ENCODE assay signal across 10 cellular contexts in the genomic region with DNA sequence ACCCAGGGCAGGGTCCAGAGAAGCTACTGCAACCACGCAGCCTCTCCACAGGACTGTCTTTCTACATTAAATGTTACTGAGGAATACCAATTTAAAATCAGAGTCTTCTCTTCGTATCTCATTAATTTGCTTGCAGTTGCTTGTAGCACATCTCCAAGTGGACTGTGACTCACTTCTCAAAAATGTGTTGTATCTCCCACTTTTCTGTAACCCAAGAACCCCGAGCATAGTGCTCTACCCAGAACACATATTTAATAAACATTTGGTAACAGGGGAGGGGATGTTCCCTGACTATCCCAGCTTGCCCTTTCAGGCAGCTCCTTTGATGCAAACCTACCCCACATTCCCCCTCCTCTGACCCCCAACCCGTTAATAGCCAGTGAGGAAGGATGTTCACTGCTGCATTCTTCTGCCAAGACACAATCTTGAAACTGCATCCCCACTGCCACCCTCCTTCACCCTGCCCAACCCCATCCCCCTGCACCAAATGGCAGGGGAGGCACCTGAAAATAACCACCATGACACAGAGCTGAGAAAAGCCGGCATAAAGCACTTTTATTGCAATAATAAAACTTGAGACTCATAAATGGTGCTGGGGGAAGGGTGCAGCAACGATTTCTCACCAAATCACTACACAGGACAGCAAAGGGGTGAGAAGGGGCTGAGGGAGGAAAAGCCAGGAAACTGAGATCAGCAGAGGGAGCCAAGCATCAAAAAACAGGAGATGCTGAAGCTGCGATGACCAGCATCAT. TPM values are rescaled to one million over a fixed set of nuclear protein-coding genes. Genes with fewer than 3 reads are reported as not detected.
DNase-seq lines count a peak whose midpoint lies in the region; ATAC-seq and TF ChIP-seq lines count a peak whose summit lies in the region.
"Had no signal": no experiment of that assay in that cellular context is flagged by ENCODE, and none has a peak within 500 bp of the region (broad histone marks: within the 10 kb centered on the region; RNA-seq: fewer than 3 reads in every experiment).

No MANE protein-coding gene starts in this region.

- peak overlapping the region; percentile 79 for H3K27ac Mint-ChIP-seq in activated T-cell treated with anti-CD3 and anti-CD28 coated beads, Interleukin-2, amount 50 U/mL, for 24 hours
- H3K27ac Mint-ChIP-seq in activated T-helper 17 cell treated with anti-CD3 and anti-CD28 coated beads, Interleukin-2, amount 50 U/mL, for 72 hours = peak overlapping the region; percentile 59
- H3K27ac Mint-ChIP-seq in stimulated activated effector memory CD8-positive, alpha-beta T cell treated with anti-CD3 and anti-CD28 coated beads, Interleukin-12 subunit alpha, Interleukin-12 subunit beta, amount 100 ng/mL, for 72 hours = peak overlapping the region; percentile 56

- peaks cover 56% of the 10 kb centered on the region for H3K4me1 Mint-ChIP-seq in activated T-cell treated with anti-CD3 and anti-CD28 coated beads, Interleukin-2, amount 50 U/mL, for 24 hours (ENCODE audit: low read depth)
- H3K4me1 Mint-ChIP-seq in activated T-helper 17 cell treated with anti-CD3 and anti-CD28 coated beads, Interleukin-2, amount 50 U/mL, for 72 hours = peaks cover 24% of the 10 kb centered on the region
- peaks cover 26% of the 10 kb centered on the region for H3K4me1 Mint-ChIP-seq in stimulated activated effector memory CD8-positive, alpha-beta T cell treated with anti-CD3 and anti-CD28 coated beads, Interleukin-12 subunit alpha, Interleukin-12 subunit beta, amount 100 ng/mL, for 72 hours

- H3K4me3 Mint-ChIP-seq in activated T-cell treated with anti-CD3 and anti-CD28 coated beads, Interleukin-2, amount 50 U/mL, for 24 hours = no peak overlapping the region
- no peak overlapping the region for H3K4me3 Mint-ChIP-seq in activated T-helper 17 cell treated with anti-CD3 and anti-CD28 coated beads, Interleukin-2, amount 50 U/mL, for 72 hours
- no peak overlapping the region for H3K4me3 Mint-ChIP-seq in stimulated activated effector memory CD8-positive, alpha-beta T cell treated with anti-CD3 and anti-CD28 coated beads, Interleukin-12 subunit alpha, Interleukin-12 subunit beta, amount 100 ng/mL, for 72 hours
- H3K4me3 Mint-ChIP-seq: IgD-negative memory B cell had no signal

- no peak overlapping the region for H3K4me3 ChIP-seq in fibroblast of villous mesenchyme (ENCODE audit: low read depth, low read length)

- no peak for TF ChIP-seq CTCF in fibroblast of villous mesenchyme (IDR thresholded peaks at IDR 0.05; ENCODE audit: insufficient read depth, low read depth, low read length)

- H3K36me3 Mint-ChIP-seq in activated T-cell treated with anti-CD3 and anti-CD28 coated beads, Interleukin-2, amount 50 U/mL, for 24 hours (ENCODE audit: low read depth) = peaks cover 97% of the 10 kb centered on the region
- peaks cover 97% of the 10 kb centered on the region for H3K36me3 Mint-ChIP-seq in activated T-helper 17 cell treated with anti-CD3 and anti-CD28 coated beads, Interleukin-2, amount 50 U/mL, for 72 hours (ENCODE audit: low read depth)
- H3K36me3 Mint-ChIP-seq in stimulated activated effector memory CD8-positive, alpha-beta T cell treated with anti-CD3 and anti-CD28 coated beads, Interleukin-12 subunit alpha, Interleukin-12 subunit beta, amount 100 ng/mL, for 72 hours = peaks cover 84% of the 10 kb centered on the region

- no peaks in the 10 kb centered on the region for H3K27me3 Mint-ChIP-seq in activated T-cell treated with anti-CD3 and anti-CD28 coated beads, Interleukin-2, amount 50 U/mL, for 24 hours
- H3K27me3 Mint-ChIP-seq in activated T-helper 17 cell treated with anti-CD3 and anti-CD28 coated beads, Interleukin-2, amount 50 U/mL, for 72 hours = no peaks in the 10 kb centered on the region
- H3K27me3 Mint-ChIP-seq: IgD-negative memory B cell had no signal

- H3K9me3 Mint-ChIP-seq in activated T-cell treated with anti-CD3 and anti-CD28 coated beads, Interleukin-2, amount 50 U/mL, for 24 hours = no peaks in the 10 kb centered on the region
- no peaks in the 10 kb centered on the region for H3K9me3 Mint-ChIP-seq in activated T-helper 17 cell treated with anti-CD3 and anti-CD28 coated beads, Interleukin-2, amount 50 U/mL, for 72 hours
- H3K9me3 Mint-ChIP-seq in stimulated activated effector memory CD8-positive, alpha-beta T cell treated with anti-CD3 and anti-CD28 coated beads, Interleukin-12 subunit alpha, Interleukin-12 subunit beta, amount 100 ng/mL, for 72 hours = no peaks in the 10 kb centered on the region
- H3K9me3 Mint-ChIP-seq: IgD-negative memory B cell had no signal

- DNase-seq in activated T-cell treated with anti-CD3 and anti-CD28 coated beads, Interleukin-2, amount 50 U/mL, for 24 hours = no peak
- DNase-seq in activated T-cell treated with anti-CD3 and anti-CD28 coated beads for 4 hours (no peak), fibroblast of villous mesenchyme (ENCODE audit: low read depth) (peak; percentile 69), SIG-M5 treated with dmso at 0.1 percent for 504 hours (lab: John Stamatoyannopoulos, UW; ENCODE audit: unreplicated experiment) (no peak), Kasumi-1 (lab: John Stamatoyannopoulos, UW) (no peak), DMS79 treated with DMSO at 0.1 percent for 48 hours (lab: John Stamatoyannopoulos, UW) (no peak)
- DNase-seq in stimulated activated effector memory CD8-positive, alpha-beta T cell treated with anti-CD3 and anti-CD28 coated beads, Interleukin-12 subunit alpha, Interleukin-12 subunit beta, amount 100 ng/mL, for 72 hours (ENCODE audit: low spot score in 2 of 2) = no peak
- DNase-seq: NCI-H2029 treated with DMSO at 0.1 percent for 48 hours had no signal

- no peak for ATAC-seq in activated T-helper 17 cell treated with anti-CD3 and anti-CD28 coated beads, Interleukin-2, amount 50 U/mL, for 72 hours (replicated peaks)
- no peak for ATAC-seq in stimulated activated effector memory CD8-positive, alpha-beta T cell treated with anti-CD3 and anti-CD28 coated beads, Interleukin-12 subunit alpha, Interleukin-12 subunit beta, amount 100 ng/mL, for 72 hours

RNA-seq across cellular contexts. Expression of gene FKBP1A, which starts 24.2 kb away (rescaled TPM):
- 100 to 1,000 TPM; 178 to 294 TPM for total RNA-seq in activated T-helper 17 cell treated with anti-CD3 and anti-CD28 coated beads, Interleukin-2, amount 50 U/mL, for 72 hours
- 120 and 172 TPM in 2 replicates for total RNA-seq in fibroblast of villous mesenchyme

RNA-seq across cellular contexts. Expression of gene SDCBP2, which starts 39.7 kb away (rescaled TPM):
- total RNA-seq in activated T-helper 17 cell treated with anti-CD3 and anti-CD28 coated beads, Interleukin-2, amount 50 U/mL, for 72 hours = 10 to 100 TPM in 1 of 2 donors, 1 to 10 TPM in 1; 1.8 to 14.3 TPM
- total RNA-seq in fibroblast of villous mesenchyme = 0.43 and 1.3 TPM in 2 replicates
